In genomic region chr17:68800731-68801130, GRCh38 we compare ENCODE assay signal across 14 cellular contexts.
"Had no signal": no experiment of that assay in that cellular context is flagged by ENCODE, and none has a peak within 500 bp of the region (broad histone marks: within the 10 kb centered on the region; RNA-seq: fewer than 3 reads in every experiment).

No MANE protein-coding gene starts in this region.

- H3K4me1 ChIP-seq: ascending aorta, vagina had no signal

- H3K36me3 ChIP-seq: ascending aorta, neutrophil, tibial nerve, vagina had no signal

- H3K27me3 ChIP-seq: ascending aorta, neutrophil, tibial nerve, vagina had no signal

- H3K9me3 ChIP-seq: ascending aorta, neutrophil, tibial nerve, vagina had no signal

- H3K27ac ChIP-seq: ascending aorta, neutrophil, vagina had no signal

- DNase-seq: activated gamma-delta T cell; activated naive CD8-positive, alpha-beta T cell treated with anti-CD3 and anti-CD28 coated beads for 36 hours; activated T-cell treated with anti-CD3 and anti-CD28 coated beads, Interleukin-2, amount 50 U/mL, for 4 hours; effector memory CD8-positive, alpha-beta T cell; erythroblast; hippocampal formation; naive thymus-derived CD4-positive, alpha-beta T cell; retina had no signal

- ATAC-seq: activated T-cell treated with anti-CD3 and anti-CD28 coated beads, Interleukin-2, amount 50 U/mL, for 4 hours; effector memory CD8-positive, alpha-beta T cell; naive thymus-derived CD4-positive, alpha-beta T cell; stimulated activated memory B cell treated with anti-CD40 and anti-IgM and Interleukin-4, amounts not matched to agents 10 μg/mL and 1 μg/mL and 100 μg/mL, for 72 hours had no signal

- H3K4me3 ChIP-seq: ascending aorta, lung, tibial nerve, vagina had no signal
